ENCODE assay signal across 18 cellular contexts in the genomic region with DNA sequence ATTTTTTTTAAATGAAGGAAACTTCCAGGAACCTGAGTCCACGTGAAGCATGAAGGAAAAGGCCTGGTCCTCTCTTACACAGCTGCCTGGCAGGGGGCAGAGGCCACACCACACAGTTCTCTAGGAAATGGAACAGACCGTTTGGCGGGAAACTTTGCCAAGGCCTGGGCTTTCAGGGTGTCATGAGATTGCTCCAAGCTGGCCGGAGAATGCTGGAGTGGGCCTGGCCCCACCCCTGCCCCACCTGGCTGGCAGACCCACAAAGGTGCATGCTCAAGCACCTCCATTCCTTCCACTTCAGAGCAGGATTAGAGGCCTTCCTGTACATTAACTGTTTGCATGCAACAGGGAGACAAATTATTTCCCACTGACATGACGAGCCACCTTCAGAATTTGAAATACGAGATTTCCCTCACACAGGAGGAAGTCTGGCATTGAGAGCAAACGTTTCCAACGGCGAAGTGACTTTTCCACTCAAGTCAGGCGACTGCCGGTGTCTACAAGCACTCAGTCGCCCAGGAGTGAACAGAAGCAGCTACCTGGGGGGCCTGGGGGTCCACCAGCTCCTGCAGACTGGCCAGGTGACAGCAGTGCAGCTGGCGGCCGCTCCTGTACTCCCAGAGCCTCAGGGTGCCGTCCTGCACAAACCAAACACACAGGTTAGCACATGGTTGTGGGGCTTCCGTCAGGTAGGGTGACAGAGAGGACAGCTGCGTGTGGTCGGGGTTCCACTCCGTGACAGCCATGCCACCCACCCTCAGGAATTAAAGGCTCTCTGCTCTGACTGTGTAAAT.
"Had no signal": no experiment of that assay in that cellular context is flagged by ENCODE, and none has a peak within 500 bp of the region (broad histone marks: within the 10 kb centered on the region; RNA-seq: fewer than 3 reads in every experiment).

No MANE protein-coding gene starts in this region.

- DNase-seq: activated CD4-positive, alpha-beta T cell treated with anti-CD3 and anti-CD28 coated beads, Interleukin-2, amount 50 U/mL, for 1 hour; activated CD8-positive, alpha-beta memory T cell treated with anti-CD3 and anti-CD28 coated beads for 24 hours; activated CD8-positive, alpha-beta memory T cell treated with anti-CD3 and anti-CD28 coated beads, Interleukin-2, amount 50 U/mL, for 48 hours; activated effector memory CD4-positive, alpha-beta T cell treated with anti-CD3 and anti-CD28 coated beads, Interleukin-2, amount 50 U/mL, for 16 hours; activated naive CD4-positive, alpha-beta T cell treated with anti-CD3 and anti-CD28 coated beads, Interleukin-2, amount 50 U/mL, for 16 hours; activated T-cell treated with anti-CD3 and anti-CD28 coated beads, Interleukin-2, amount 50 U/mL, for 72 hours; cortex of kidney; stimulated activated CD4-positive, alpha-beta T cell treated with anti-CD3 and anti-CD28 coated beads, Interleukin-2, amount 100 ng/mL, for 24 hours; stimulated activated naive CD8-positive, alpha-beta T cell treated with anti-CD3 and anti-CD28 coated beads, Interleukin-15, Interleukin-2, amounts not matched to agents 100 U/mL and 50 U/mL, for 24 hours had no signal

- H3K4me3 Mint-ChIP-seq: activated T-cell treated with anti-CD3 and anti-CD28 coated beads, Interleukin-2, amount 50 U/mL, for 72 hours; mesothelial cell of epicardium; natural killer cell treated with Interleukin-12 subunit alpha and Interleukin-12 subunit beta and Interleukin-15 and Interleukin-18, amount 100 ng/mL, for 72 hours had no signal

- H3K27ac Mint-ChIP-seq: mesothelial cell of epicardium; natural killer cell treated with Interleukin-12 subunit alpha and Interleukin-12 subunit beta and Interleukin-15 and Interleukin-18, amount 100 ng/mL, for 72 hours; progenitor cell of endocrine pancreas had no signal

- H3K4me1 Mint-ChIP-seq: mesothelial cell of epicardium had no signal

- ATAC-seq: activated CD4-positive, CD25-positive, alpha-beta regulatory T cell treated with anti-CD3 and anti-CD28 coated beads, Interleukin-2, amount 50 U/mL, for 24 hours; activated T-cell treated with anti-CD3 and anti-CD28 coated beads, Interleukin-2, amount 50 U/mL, for 72 hours; esophagus mucosa; natural killer cell treated with Interleukin-12 subunit alpha and Interleukin-12 subunit beta and Interleukin-15 and Interleukin-18, amount 100 ng/mL, for 72 hours; stimulated activated naive CD8-positive, alpha-beta T cell treated with anti-CD3 and anti-CD28 coated beads, Interleukin-15, Interleukin-2, amounts not matched to agents 100 U/mL and 50 U/mL, for 24 hours had no signal

- H3K27ac ChIP-seq: ascending aorta, tibial nerve, vagina had no signal

- H3K4me3 ChIP-seq: ascending aorta, tibial nerve, vagina had no signal

- H3K9me3 ChIP-seq: ascending aorta, tibial nerve, vagina had no signal

- H3K27me3 ChIP-seq: ascending aorta, tibial nerve, vagina had no signal

- FAIRE-seq: endometrium had no signal

- H3K9me3 Mint-ChIP-seq: activated T-cell treated with anti-CD3 and anti-CD28 coated beads, Interleukin-2, amount 50 U/mL, for 72 hours; mesothelial cell of epicardium; natural killer cell treated with Interleukin-12 subunit alpha and Interleukin-12 subunit beta and Interleukin-15 and Interleukin-18, amount 100 ng/mL, for 72 hours had no signal

- H3K27me3 Mint-ChIP-seq: natural killer cell treated with Interleukin-12 subunit alpha and Interleukin-12 subunit beta and Interleukin-15 and Interleukin-18, amount 100 ng/mL, for 72 hours; progenitor cell of endocrine pancreas had no signal

- H3K4me1 ChIP-seq: ascending aorta, tibial nerve, vagina had no signal
